ENCODE assay signal across 8 cellular contexts in genomic region chr9:113056191-113057106, GRCh38. TPM values are rescaled to one million over a fixed set of nuclear protein-coding genes. Genes with fewer than 3 reads are reported as not detected.
A peak's percentile ranks its signal among the peaks of the same experiment; 100 is the strongest.
DNase-seq lines count a peak whose midpoint lies in the region; ATAC-seq, FAIRE-seq and TF ChIP-seq lines count a peak whose summit lies in the region.

ZFP37 (minus strand) TSS chr9:113056724; CDS start chr9:113056688, 36 bp downstream.

- no peaks in the 10 kb centered on the region for H3K9me2 ChIP-seq in OCI-LY7 (ENCODE audit: insufficient read depth, low read length)

- H3K27ac ChIP-seq in A549 (peak within 1 kb of the TSS; percentile 78 to 88), OCI-LY7 (ENCODE audit: low read depth, low read length, poor library complexity, severe bottlenecking) (no peak within 1 kb of the TSS)

- H4K20me1 ChIP-seq in OCI-LY7 (ENCODE audit: insufficient read depth, low read length): no peaks in the 10 kb centered on the region

- H3K4me2 ChIP-seq in A549 (peak within 1 kb of the TSS; percentile 75), OCI-LY7 (ENCODE audit: low read length) (peak within 1 kb of the TSS; percentile 58)

- 3% methylated on average over 37 of the region's 62 CpGs for WGBS in A549 (ENCODE audit: missing lambda C conversion rate)

- H3K79me2 ChIP-seq in OCI-LY7 (ENCODE audit: insufficient read depth, low read depth, low read length): no peaks in the 10 kb centered on the region

- DNase-seq in A549 (ENCODE audit: low read depth in 1 of 2, low spot score in 1 of 2): peak; percentile 93 to 97
- peak; percentile 76 for DNase-seq in GM19239 (ENCODE audit: insufficient read length, low spot score)
- peak; percentile 87 for DNase-seq in OCI-LY7 (ENCODE audit: low spot score)
- DNase-seq in activated T-helper 1 cell treated with anti-CD3 and anti-CD28 coated beads, Interleukin-2, amount 50 U/mL, for 16 hours (ENCODE audit: low read depth in 1 of 2, low spot score in 1 of 2): peak; percentile 52 to 53
- DNase-seq in fibroblast of mammary gland (ENCODE audit: low read depth): peak; percentile 94
- peak; percentile 94 for DNase-seq in myocyte (ENCODE audit: low read depth)
- peak; percentile 50 to 57 for DNase-seq in stimulated activated CD8-positive, alpha-beta memory T cell treated with anti-CD3 and anti-CD28 coated beads, Interleukin-7, amount 100 ng/mL, for 1 hour (ENCODE audit: low read depth in 2 of 2)

- H3K9me3 ChIP-seq in A549 (peaks cover 62% of the 10 kb centered on the region), OCI-LY7 (ENCODE audit: low read length) (peaks cover 11% of the 10 kb centered on the region; the same call in 1 of the 2 replicates)

- intact Hi-C loops in OCI-LY7 (cut with micrococcal nuclease; ENCODE audit: unreplicated experiment): no loop called here

- TF ChIP-seq RAD21 in A549 (conservative IDR thresholded peaks at IDR 0.05 in 1 of 2, IDR thresholded peaks at IDR 0.05 in 1 of 2): no peak

- POLR2A ChIA-PET in A549 (lab: Yijun Ruan, JAX): interaction anchor here (0.6 to 1.0 kb wide), 5 partner anchors 12 to 338 kb away, joined by 3 to 5 read pairs (median 3); partner anchors contain the start of genes CDC26, FKBP15, INIP and SLC31A1
- POLR2A ChIA-PET in OCI-LY7 (lab: Charles Lee): no interaction called here

- no peaks in the 10 kb centered on the region; the same call in 1 of the 2 replicates for H3K36me3 ChIP-seq in OCI-LY7 (ENCODE audit: insufficient read depth, low read length)

- CTCF ChIA-PET in A549 (lab: Yijun Ruan, JAX): no interaction called here
- CTCF ChIA-PET in OCI-LY7 (lab: Charles Lee; ENCODE audit: unreplicated experiment): no interaction called here

- ATAC-seq in A549 (peak; percentile 99 to 100), HG03565 (IDR thresholded peaks at IDR 0.05; ENCODE audit: unreplicated experiment) (peak; percentile 97)

- H3K4me3 ChIP-seq in A549: peak within 1 kb of the TSS; percentile 74
- H3K4me3 ChIP-seq in OCI-LY7 (ENCODE audit: low read depth, low read length, poor library complexity, severe bottlenecking): peak within 1 kb of the TSS; percentile 88
- H3K4me3 ChIP-seq in fibroblast of mammary gland (ENCODE audit: control insufficient read depth, low read depth, low read length): peak within 1 kb of the TSS; percentile 76

- TF ChIP-seq CTCF in A549 (IDR thresholded peaks at IDR 0.05): no peak
- TF ChIP-seq CTCF in OCI-LY7 (conservative IDR thresholded peaks at IDR 0.05; ENCODE audit: low read length): no peak
- TF ChIP-seq CTCF in fibroblast of mammary gland (conservative IDR thresholded peaks at IDR 0.05; ENCODE audit: control insufficient read depth, insufficient read depth, low read depth, low read length): no peak

- FAIRE-seq in A549 (lab: Jason Lieb, UNC): peak; percentile 56
- FAIRE-seq in GM19239 (lab: Jason Lieb, UNC): peak; percentile 94

- H3K4me1 ChIP-seq in A549 (no peaks in the 10 kb centered on the region), OCI-LY7 (ENCODE audit: insufficient read depth, low read length, poor library complexity, severe bottlenecking) (no peaks in the 10 kb centered on the region)

- no TSS peak for BruUV-seq in OCI-LY7 (replicated peaks; lab: Mats Ljungman, UMichigan)

- peak within 1 kb of the TSS; percentile 92 for H2AFZ ChIP-seq in OCI-LY7 (ENCODE audit: low read length)

- TF ChIP-seq EP300 in A549 (IDR thresholded peaks at IDR 0.05): no peak

- TF ChIP-seq POLR2A in A549 (IDR thresholded peaks at IDR 0.05; ENCODE audit: low read length): peak; percentile 48

TF ChIP-seq in A549, 52 proteins besides CTCF, POLR2A, EP300 and RAD21 (continues in another document):
- TF ChIP-seq ZNF302 (CRISPR knock-in tag; IDR thresholded peaks at IDR 0.05) (no peak), REST (IDR thresholded peaks at IDR 0.05) (no peak), FOSB (CRISPR knock-in tag; IDR thresholded peaks at IDR 0.05) (no peak), CEBPB (IDR thresholded peaks at IDR 0.05) (no peak), TFCP2L1 (CRISPR knock-in tag; IDR thresholded peaks at IDR 0.05) (no peak), RCOR1 (IDR thresholded peaks at IDR 0.05; ENCODE audit: low read depth, low read length) (no peak), CHD4 (IDR thresholded peaks at IDR 0.05; ENCODE audit: borderline replicate concordance) (no peak), HDAC2 (IDR thresholded peaks at IDR 0.05) (no peak), PHF8 (IDR thresholded peaks at IDR 0.05; ENCODE audit: borderline replicate concordance, low read depth) (peak; percentile 44; the same call in 1 of the 2 replicates), HOXB5 (CRISPR knock-in tag; IDR thresholded peaks at IDR 0.05) (peak; percentile 69; the same call in 1 of the 2 replicates), ELK1 (IDR thresholded peaks at IDR 0.05; ENCODE audit: low read depth, low read length) (no peak), HEYL (CRISPR knock-in tag; IDR thresholded peaks at IDR 0.05) (no peak), RFX5 (IDR thresholded peaks at IDR 0.05) (no peak), CHD2 (IDR thresholded peaks at IDR 0.05; ENCODE audit: low read length, partially characterized antibody) (no peak), ZSCAN20 (CRISPR knock-in tag; IDR thresholded peaks at IDR 0.05) (no peak), NFE2L2 (conservative IDR thresholded peaks at IDR 0.05; ENCODE audit: low read length) (no peak), RARB (CRISPR knock-in tag; IDR thresholded peaks at IDR 0.05) (no peak), POLR2AphosphoS2 (conservative IDR thresholded peaks at IDR 0.05; ENCODE audit: low read length) (no peak), KDM1A (IDR thresholded peaks at IDR 0.05; ENCODE audit: low read depth) (peak; percentile 26; the same call in 1 of the 2 replicates), HMGXB4 (CRISPR knock-in tag; IDR thresholded peaks at IDR 0.05; ENCODE audit: borderline replicate concordance) (no peak), FOSL2 (IDR thresholded peaks at IDR 0.05) (no peak), FOSL2 (CRISPR knock-in tag; IDR thresholded peaks at IDR 0.05) (no peak)

RNA-seq across cellular contexts. Expression of gene ZFP37, which starts in this region (rescaled TPM):
- polyA plus RNA-seq in A549 (2011; rRNA removed): 1.6 and 2.8 TPM in 2 replicates
- 0.27 and 0.34 TPM in 2 replicates for polyA plus RNA-seq in A549 (2012; cell fraction: cytosol; rRNA removed)
- polyA plus RNA-seq in A549 (2012; cell fraction: nucleus; rRNA removed): 0.13 and 0.17 TPM in 2 replicates
- 2.0 to 2.3 TPM (median 2.0 TPM) in 3 replicates for polyA plus RNA-seq in A549 (2017; fragmentation: RNase III; extraction: RNeasy Plus Mini Kit Qiagen cat#74134 plus additional on column Dnase treatment)
- polyA minus RNA-seq in A549 (2011; rRNA and poly(A)+ RNA removed): 0.87 and 0.88 TPM in 2 replicates
- 2.3 and 3.5 TPM in 2 replicates for total RNA-seq in OCI-LY7 (2014; rRNA removed; shearing (Covaris generic))
- total RNA-seq in OCI-LY7 (2022): 1.3 and 1.6 TPM in 2 replicates
- 5.5 and 7.8 TPM in 2 replicates for total RNA-seq in myocyte
- polyA plus RNA-seq in myocyte (2012): 1.2 TPM
